Comparison of ENCODE assay signal across 1 cellular context in the genomic region with DNA sequence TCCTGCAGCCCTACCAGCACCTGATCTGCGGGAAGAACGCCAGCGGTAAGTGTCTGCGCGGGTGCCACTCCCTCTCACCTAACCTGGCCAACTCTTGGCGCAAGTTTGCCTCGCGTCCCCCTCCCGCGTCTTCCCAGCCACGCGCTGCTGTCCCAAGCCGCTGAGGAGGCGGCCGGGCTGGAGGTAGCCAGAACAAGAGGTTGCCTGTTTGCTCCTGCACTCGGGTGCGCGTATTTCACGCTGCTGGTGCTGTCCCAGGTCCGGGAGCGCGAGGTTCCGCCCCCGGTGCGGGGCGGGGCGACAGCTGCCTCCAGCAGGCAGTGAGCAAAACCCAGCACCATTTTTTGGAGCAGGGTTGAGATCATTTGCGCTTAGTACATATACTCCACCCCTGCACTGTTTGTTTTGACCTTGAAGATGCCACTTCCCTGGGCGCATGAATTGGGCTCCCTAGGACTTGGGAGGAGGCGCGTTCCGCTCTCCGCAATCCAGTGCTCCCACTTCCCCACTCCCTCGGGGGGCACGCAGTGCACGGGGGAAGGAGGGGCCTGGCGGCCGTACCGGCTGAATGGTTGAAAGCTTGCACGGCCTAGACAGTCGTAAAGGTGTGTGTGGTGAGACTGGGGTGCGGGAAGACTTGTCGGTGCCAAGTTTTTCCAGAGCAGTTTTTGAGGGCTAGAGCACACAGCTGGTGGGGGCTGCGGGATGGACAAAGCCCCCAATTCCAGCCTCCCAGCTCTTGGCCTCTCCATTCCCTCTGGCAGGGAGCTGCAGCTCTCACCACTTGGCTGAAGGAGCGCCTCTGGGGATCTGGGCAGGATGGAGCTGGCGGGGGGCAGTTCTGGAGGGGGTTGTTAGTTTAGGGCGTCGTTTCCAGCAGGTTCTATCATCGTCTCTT.
TF ChIP-seq lines count a peak whose summit lies in the region.

No MANE protein-coding gene starts in this region.

TF ChIP-seq in HEK293, 187 proteins besides CTCF, POLR2A, EP300 and RAD21 (continued from another document and continues in another):
- TF ChIP-seq, protein P1, sequence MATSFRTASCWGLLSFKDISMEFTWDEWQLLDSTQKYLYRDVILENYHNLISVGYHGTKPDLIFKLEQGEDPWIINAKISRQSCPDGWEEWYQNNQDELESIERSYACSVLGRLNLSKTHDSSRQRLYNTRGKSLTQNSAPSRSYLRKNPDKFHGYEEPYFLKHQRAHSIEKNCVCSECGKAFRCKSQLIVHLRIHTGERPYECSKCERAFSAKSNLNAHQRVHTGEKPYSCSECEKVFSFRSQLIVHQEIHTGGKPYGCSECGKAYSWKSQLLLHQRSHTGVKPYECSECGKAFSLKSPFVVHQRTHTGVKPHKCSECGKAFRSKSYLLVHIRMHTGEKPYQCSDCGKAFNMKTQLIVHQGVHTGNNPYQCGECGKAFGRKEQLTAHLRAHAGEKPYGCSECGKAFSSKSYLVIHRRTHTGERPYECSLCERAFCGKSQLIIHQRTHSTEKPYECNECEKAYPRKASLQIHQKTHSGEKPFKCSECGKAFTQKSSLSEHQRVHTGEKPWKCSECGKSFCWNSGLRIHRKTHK (tag by site-specific recombination; IDR thresholded peaks at IDR 0.05), result no peak
- TF ChIP-seq, protein P2, sequence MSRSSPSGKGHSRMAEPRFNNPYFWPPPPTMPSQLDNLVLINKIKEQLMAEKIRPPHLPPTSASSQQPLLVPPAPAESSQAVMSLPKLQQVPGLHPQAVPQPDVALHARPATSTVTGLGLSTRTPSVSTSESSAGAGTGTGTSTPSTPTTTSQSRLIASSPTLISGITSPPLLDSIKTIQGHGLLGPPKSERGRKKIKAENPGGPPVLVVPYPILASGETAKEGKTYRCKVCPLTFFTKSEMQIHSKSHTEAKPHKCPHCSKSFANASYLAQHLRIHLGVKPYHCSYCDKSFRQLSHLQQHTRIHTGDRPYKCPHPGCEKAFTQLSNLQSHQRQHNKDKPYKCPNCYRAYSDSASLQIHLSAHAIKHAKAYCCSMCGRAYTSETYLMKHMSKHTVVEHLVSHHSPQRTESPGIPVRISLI (tag by site-specific recombination; IDR thresholded peaks at IDR 0.05), result no peak
- no peak for TF ChIP-seq ZNF544 (tag by site-specific recombination; IDR thresholded peaks at IDR 0.05)
- no peak for TF ChIP-seq ZNF202 (tag by site-specific recombination; IDR thresholded peaks at IDR 0.05; ENCODE audit: borderline replicate concordance)
- TF ChIP-seq MYNN (tag by site-specific recombination; IDR thresholded peaks at IDR 0.05; ENCODE audit: borderline replicate concordance), result no peak
- TF ChIP-seq ZNF501 (tag by site-specific recombination; IDR thresholded peaks at IDR 0.05), result peak; percentile 58; the same call in 1 of the 2 replicates
- TF ChIP-seq KLF10 (tag by site-specific recombination; IDR thresholded peaks at IDR 0.05), result no peak
- TF ChIP-seq, protein P3, sequence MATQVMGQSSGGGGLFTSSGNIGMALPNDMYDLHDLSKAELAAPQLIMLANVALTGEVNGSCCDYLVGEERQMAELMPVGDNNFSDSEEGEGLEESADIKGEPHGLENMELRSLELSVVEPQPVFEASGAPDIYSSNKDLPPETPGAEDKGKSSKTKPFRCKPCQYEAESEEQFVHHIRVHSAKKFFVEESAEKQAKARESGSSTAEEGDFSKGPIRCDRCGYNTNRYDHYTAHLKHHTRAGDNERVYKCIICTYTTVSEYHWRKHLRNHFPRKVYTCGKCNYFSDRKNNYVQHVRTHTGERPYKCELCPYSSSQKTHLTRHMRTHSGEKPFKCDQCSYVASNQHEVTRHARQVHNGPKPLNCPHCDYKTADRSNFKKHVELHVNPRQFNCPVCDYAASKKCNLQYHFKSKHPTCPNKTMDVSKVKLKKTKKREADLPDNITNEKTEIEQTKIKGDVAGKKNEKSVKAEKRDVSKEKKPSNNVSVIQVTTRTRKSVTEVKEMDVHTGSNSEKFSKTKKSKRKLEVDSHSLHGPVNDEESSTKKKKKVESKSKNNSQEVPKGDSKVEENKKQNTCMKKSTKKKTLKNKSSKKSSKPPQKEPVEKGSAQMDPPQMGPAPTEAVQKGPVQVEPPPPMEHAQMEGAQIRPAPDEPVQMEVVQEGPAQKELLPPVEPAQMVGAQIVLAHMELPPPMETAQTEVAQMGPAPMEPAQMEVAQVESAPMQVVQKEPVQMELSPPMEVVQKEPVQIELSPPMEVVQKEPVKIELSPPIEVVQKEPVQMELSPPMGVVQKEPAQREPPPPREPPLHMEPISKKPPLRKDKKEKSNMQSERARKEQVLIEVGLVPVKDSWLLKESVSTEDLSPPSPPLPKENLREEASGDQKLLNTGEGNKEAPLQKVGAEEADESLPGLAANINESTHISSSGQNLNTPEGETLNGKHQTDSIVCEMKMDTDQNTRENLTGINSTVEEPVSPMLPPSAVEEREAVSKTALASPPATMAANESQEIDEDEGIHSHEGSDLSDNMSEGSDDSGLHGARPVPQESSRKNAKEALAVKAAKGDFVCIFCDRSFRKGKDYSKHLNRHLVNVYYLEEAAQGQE (tag by site-specific recombination; IDR thresholded peaks at IDR 0.05), result peak; percentile 96
- peak; percentile 63; the same call in 1 of the 2 replicates for TF ChIP-seq OSR2 (tag by site-specific recombination; IDR thresholded peaks at IDR 0.05)
- no peak for TF ChIP-seq ZNF391 (tag by site-specific recombination; IDR thresholded peaks at IDR 0.05; ENCODE audit: borderline replicate concordance, low read depth)
- TF ChIP-seq ZNF341 (tag by site-specific recombination; IDR thresholded peaks at IDR 0.05; ENCODE audit: low read depth), result peak; percentile 88
- TF ChIP-seq ZNF155 (tag by site-specific recombination; IDR thresholded peaks at IDR 0.05), result no peak
- TF ChIP-seq KLF16 (tag by site-specific recombination; IDR thresholded peaks at IDR 0.05), result peak; percentile 59; the same call in 1 of the 2 replicates
- TF ChIP-seq, protein P4, sequence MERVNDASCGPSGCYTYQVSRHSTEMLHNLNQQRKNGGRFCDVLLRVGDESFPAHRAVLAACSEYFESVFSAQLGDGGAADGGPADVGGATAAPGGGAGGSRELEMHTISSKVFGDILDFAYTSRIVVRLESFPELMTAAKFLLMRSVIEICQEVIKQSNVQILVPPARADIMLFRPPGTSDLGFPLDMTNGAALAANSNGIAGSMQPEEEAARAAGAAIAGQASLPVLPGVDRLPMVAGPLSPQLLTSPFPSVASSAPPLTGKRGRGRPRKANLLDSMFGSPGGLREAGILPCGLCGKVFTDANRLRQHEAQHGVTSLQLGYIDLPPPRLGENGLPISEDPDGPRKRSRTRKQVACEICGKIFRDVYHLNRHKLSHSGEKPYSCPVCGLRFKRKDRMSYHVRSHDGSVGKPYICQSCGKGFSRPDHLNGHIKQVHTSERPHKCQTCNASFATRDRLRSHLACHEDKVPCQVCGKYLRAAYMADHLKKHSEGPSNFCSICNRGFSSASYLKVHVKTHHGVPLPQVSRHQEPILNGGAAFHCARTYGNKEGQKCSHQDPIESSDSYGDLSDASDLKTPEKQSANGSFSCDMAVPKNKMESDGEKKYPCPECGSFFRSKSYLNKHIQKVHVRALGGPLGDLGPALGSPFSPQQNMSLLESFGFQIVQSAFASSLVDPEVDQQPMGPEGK (tag by site-specific recombination; IDR thresholded peaks at IDR 0.05), result peak; percentile 84
- TF ChIP-seq, protein P5, sequence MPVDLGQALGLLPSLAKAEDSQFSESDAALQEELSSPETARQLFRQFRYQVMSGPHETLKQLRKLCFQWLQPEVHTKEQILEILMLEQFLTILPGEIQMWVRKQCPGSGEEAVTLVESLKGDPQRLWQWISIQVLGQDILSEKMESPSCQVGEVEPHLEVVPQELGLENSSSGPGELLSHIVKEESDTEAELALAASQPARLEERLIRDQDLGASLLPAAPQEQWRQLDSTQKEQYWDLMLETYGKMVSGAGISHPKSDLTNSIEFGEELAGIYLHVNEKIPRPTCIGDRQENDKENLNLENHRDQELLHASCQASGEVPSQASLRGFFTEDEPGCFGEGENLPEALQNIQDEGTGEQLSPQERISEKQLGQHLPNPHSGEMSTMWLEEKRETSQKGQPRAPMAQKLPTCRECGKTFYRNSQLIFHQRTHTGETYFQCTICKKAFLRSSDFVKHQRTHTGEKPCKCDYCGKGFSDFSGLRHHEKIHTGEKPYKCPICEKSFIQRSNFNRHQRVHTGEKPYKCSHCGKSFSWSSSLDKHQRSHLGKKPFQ (tag by site-specific recombination; IDR thresholded peaks at IDR 0.05), result no peak
- no peak for TF ChIP-seq ZNF843 (tag by site-specific recombination; IDR thresholded peaks at IDR 0.05)
- no peak for TF ChIP-seq ZNF514 (tag by site-specific recombination; IDR thresholded peaks at IDR 0.05)
- TF ChIP-seq, protein P6, sequence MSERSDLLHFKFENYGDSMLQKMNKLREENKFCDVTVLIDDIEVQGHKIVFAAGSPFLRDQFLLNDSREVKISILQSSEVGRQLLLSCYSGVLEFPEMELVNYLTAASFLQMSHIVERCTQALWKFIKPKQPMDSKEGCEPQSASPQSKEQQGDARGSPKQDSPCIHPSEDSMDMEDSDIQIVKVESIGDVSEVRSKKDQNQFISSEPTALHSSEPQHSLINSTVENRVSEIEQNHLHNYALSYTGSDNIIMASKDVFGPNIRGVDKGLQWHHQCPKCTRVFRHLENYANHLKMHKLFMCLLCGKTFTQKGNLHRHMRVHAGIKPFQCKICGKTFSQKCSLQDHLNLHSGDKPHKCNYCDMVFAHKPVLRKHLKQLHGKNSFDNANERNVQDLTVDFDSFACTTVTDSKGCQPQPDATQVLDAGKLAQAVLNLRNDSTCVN (tag by site-specific recombination; optimal IDR thresholded peaks at IDR 0.05), result peak; percentile 77
- TF ChIP-seq KLF1 (tag by site-specific recombination; IDR thresholded peaks at IDR 0.05), result peak; percentile 42
- TF ChIP-seq SCRT2 (tag by site-specific recombination; IDR thresholded peaks at IDR 0.05), result peak; percentile 58; the same call in 1 of the 2 replicates
- TF ChIP-seq GLIS2 (tag by site-specific recombination; IDR thresholded peaks at IDR 0.05), result peak; percentile 75
- no peak for TF ChIP-seq ZNF521 (tag by site-specific recombination; IDR thresholded peaks at IDR 0.05)
- TF ChIP-seq ZEB2 (tag by site-specific recombination; IDR thresholded peaks at IDR 0.05), result peak; percentile 74
- TF ChIP-seq, protein P7, sequence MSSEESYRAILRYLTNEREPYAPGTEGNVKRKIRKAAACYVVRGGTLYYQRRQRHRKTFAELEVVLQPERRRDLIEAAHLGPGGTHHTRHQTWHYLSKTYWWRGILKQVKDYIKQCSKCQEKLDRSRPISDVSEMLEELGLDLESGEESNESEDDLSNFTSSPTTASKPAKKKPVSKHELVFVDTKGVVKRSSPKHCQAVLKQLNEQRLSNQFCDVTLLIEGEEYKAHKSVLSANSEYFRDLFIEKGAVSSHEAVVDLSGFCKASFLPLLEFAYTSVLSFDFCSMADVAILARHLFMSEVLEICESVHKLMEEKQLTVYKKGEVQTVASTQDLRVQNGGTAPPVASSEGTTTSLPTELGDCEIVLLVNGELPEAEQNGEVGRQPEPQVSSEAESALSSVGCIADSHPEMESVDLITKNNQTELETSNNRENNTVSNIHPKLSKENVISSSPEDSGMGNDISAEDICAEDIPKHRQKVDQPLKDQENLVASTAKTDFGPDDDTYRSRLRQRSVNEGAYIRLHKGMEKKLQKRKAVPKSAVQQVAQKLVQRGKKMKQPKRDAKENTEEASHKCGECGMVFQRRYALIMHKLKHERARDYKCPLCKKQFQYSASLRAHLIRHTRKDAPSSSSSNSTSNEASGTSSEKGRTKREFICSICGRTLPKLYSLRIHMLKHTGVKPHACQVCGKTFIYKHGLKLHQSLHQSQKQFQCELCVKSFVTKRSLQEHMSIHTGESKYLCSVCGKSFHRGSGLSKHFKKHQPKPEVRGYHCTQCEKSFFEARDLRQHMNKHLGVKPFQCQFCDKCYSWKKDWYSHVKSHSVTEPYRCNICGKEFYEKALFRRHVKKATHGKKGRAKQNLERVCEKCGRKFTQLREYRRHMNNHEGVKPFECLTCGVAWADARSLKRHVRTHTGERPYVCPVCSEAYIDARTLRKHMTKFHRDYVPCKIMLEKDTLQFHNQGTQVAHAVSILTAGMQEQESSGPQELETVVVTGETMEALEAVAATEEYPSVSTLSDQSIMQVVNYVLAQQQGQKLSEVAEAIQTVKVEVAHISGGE (tag by site-specific recombination; conservative IDR thresholded peaks at IDR 0.05; ENCODE audit: low read depth), result peak; percentile 16; the same call in 1 of the 2 replicates
- peak; percentile 19; the same call in 1 of the 2 replicates for TF ChIP-seq ZSCAN30 (tag by site-specific recombination; IDR thresholded peaks at IDR 0.05)
- TF ChIP-seq ZNF600 (tag by site-specific recombination; IDR thresholded peaks at IDR 0.05), result peak; percentile 97
- TF ChIP-seq KLF9 (tag by site-specific recombination; IDR thresholded peaks at IDR 0.05; ENCODE audit: low read depth), result peak; percentile 90
- TF ChIP-seq, protein P8, sequence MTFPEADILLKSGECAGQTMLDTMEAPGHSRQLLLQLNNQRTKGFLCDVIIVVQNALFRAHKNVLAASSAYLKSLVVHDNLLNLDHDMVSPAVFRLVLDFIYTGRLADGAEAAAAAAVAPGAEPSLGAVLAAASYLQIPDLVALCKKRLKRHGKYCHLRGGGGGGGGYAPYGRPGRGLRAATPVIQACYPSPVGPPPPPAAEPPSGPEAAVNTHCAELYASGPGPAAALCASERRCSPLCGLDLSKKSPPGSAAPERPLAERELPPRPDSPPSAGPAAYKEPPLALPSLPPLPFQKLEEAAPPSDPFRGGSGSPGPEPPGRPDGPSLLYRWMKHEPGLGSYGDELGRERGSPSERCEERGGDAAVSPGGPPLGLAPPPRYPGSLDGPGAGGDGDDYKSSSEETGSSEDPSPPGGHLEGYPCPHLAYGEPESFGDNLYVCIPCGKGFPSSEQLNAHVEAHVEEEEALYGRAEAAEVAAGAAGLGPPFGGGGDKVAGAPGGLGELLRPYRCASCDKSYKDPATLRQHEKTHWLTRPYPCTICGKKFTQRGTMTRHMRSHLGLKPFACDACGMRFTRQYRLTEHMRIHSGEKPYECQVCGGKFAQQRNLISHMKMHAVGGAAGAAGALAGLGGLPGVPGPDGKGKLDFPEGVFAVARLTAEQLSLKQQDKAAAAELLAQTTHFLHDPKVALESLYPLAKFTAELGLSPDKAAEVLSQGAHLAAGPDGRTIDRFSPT (tag by site-specific recombination; IDR thresholded peaks at IDR 0.05), result 0 out of 2 replicates have a peak, but pooled peaks have one; percentile 23
- TF ChIP-seq PRDM1 (tag by site-specific recombination; IDR thresholded peaks at IDR 0.05), result no peak
- TF ChIP-seq ZSCAN16 (tag by site-specific recombination; IDR thresholded peaks at IDR 0.05), result no peak
- TF ChIP-seq, protein P9, sequence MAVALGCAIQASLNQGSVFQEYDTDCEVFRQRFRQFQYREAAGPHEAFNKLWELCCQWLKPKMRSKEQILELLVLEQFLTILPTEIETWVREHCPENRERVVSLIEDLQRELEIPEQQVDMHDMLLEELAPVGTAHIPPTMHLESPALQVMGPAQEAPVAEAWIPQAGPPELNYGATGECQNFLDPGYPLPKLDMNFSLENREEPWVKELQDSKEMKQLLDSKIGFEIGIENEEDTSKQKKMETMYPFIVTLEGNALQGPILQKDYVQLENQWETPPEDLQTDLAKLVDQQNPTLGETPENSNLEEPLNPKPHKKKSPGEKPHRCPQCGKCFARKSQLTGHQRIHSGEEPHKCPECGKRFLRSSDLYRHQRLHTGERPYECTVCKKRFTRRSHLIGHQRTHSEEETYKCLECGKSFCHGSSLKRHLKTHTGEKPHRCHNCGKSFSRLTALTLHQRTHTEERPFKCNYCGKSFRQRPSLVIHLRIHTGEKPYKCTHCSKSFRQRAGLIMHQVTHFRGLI (tag by site-specific recombination; IDR thresholded peaks at IDR 0.05), result peak; percentile 35; the same call in 1 of the 2 replicates
- no peak for TF ChIP-seq ZFP69B (tag by site-specific recombination; IDR thresholded peaks at IDR 0.05)
- TF ChIP-seq SP2 (tag by site-specific recombination; IDR thresholded peaks at IDR 0.05), result peak; percentile 77
- no peak for TF ChIP-seq ZNF549 (tag by site-specific recombination; IDR thresholded peaks at IDR 0.05)
- TF ChIP-seq ZNF416 (tag by site-specific recombination; IDR thresholded peaks at IDR 0.05), result no peak
- peak; percentile 71 for TF ChIP-seq SP3 (tag by site-specific recombination; IDR thresholded peaks at IDR 0.05)
